In genomic region chr11:132457445-132457844, GRCh38 we compare ENCODE assay signal across 16 cellular contexts.
DNase-seq lines count a peak whose midpoint lies in the region; ATAC-seq and TF ChIP-seq lines count a peak whose summit lies in the region.
"Had no signal": no experiment of that assay in that cellular context is flagged by ENCODE, and none has a peak within 500 bp of the region (broad histone marks: within the 10 kb centered on the region; RNA-seq: fewer than 3 reads in every experiment).

No MANE protein-coding gene starts in this region.

- CTCF ChIA-PET in IMR-90 (lab: Yijun Ruan, JAX) = no interaction called here

- intact Hi-C loops in IMR-90 (cut with micrococcal nuclease) = no loop called here

- H3K23ac ChIP-seq in IMR-90 (ENCODE audit: low read depth, low read length) = no peak overlapping the region

- H3K4me3 ChIP-seq in IMR-90 (ENCODE audit: insufficient read depth, low read depth, low read length) (no peak overlapping the region), neural cell (ENCODE audit: low read length) (peak overlapping the region; percentile 22)
- H3K4me3 ChIP-seq: BLaER1 had no signal

- ATAC-seq in IMR-90 (ENCODE audit: low read depth) (no peak), HG03095 (IDR thresholded peaks at IDR 0.05; ENCODE audit: unreplicated experiment) (no peak), HG03342 (IDR thresholded peaks at IDR 0.05; ENCODE audit: unreplicated experiment) (no peak)

- no peak overlapping the region for H2BK15ac ChIP-seq in IMR-90 (ENCODE audit: low read depth, low read length)

- TF ChIP-seq CTCF in IMR-90 (conservative IDR thresholded peaks at IDR 0.05; ENCODE audit: low read depth, low read length) (no peak), neural cell (IDR thresholded peaks at IDR 0.05; ENCODE audit: poor library complexity, severe bottlenecking) (no peak)

- H3K14ac ChIP-seq in IMR-90 (replicated peaks; ENCODE audit: low read depth, low read length) = no peak overlapping the region

- dilution Hi-C loops in IMR-90 (cut with HindIII; ENCODE audit: low sequenced_read_pairs, unreplicated experiment) = no loop called here

- H3F3A ChIP-seq in neural cell (ENCODE audit: insufficient read depth, low read length, poor library complexity, severe bottlenecking) = no peaks in the 10 kb centered on the region

- no peaks in the 10 kb centered on the region for H3K9me1 ChIP-seq in IMR-90 (ENCODE audit: insufficient read depth, low read length)

- H3K36me3 ChIP-seq in IMR-90 (ENCODE audit: control insufficient read depth, insufficient read depth, low read length) (no peaks in the 10 kb centered on the region), neural cell (ENCODE audit: insufficient read depth, low read length) (no peaks in the 10 kb centered on the region)
- H3K36me3 ChIP-seq: BE2C, BLaER1 had no signal

- H4K20me1 ChIP-seq in IMR-90 (ENCODE audit: insufficient read depth, low read length) (no peaks in the 10 kb centered on the region), neural cell (ENCODE audit: insufficient read depth) (no peaks in the 10 kb centered on the region)
- H4K20me1 ChIP-seq: BLaER1 had no signal

- no peak overlapping the region for H3K56ac ChIP-seq in IMR-90 (ENCODE audit: extremely low read depth, insufficient read depth, low read length)

- H2AK9ac ChIP-seq in IMR-90 (replicated peaks; ENCODE audit: low read depth, low read length, poor library complexity) = no peak overlapping the region

- H2AFZ ChIP-seq in IMR-90 (replicated peaks; ENCODE audit: low read length, poor library complexity) (no peak overlapping the region), neural cell (ENCODE audit: low read depth, low read length) (no peak overlapping the region)

- H2BK20ac ChIP-seq in IMR-90 (ENCODE audit: low read depth, low read length) = no peak overlapping the region

- no peak overlapping the region for H3K18ac ChIP-seq in IMR-90 (ENCODE audit: low read depth, low read length)

- WGBS in IMR-90 (ENCODE audit: extremely low coverage in 2 of 2, insufficient read length in 1 of 2), 2 experiments = no CpG with 5 or more reads among the region's 2 CpGs

- no TSS peak for BruUV-seq in IMR-90 (replicated peaks; lab: Mats Ljungman, UMichigan)

- in situ Hi-C loops in IMR-90 (cut with MboI; ENCODE audit: low sequenced_read_pairs) = no loop called here

- no peaks in the 10 kb centered on the region for H3K9me3 ChIP-seq in IMR-90 (ENCODE audit: control insufficient read depth, insufficient read depth, low read length)
- H3K9me3 ChIP-seq in neural cell (ENCODE audit: low read length) = peaks cover 4% of the 10 kb centered on the region
- H3K9me3 ChIP-seq: Caco-2 had no signal

- no peak overlapping the region for H2BK5ac ChIP-seq in IMR-90 (ENCODE audit: low read depth, low read length, poor library complexity, severe bottlenecking)

- DNase-seq in COLO668 (lab: John Stamatoyannopoulos, UW; ENCODE audit: unreplicated experiment) (peak; percentile 23), IMR-90 (no peak)
- DNase-seq: 8988T; ACHN; BE2C; C1 segment of cervical spinal cord; Caco-2; Calu3; CD4-positive, alpha-beta memory T cell; CD4-positive, CD25-positive, alpha-beta regulatory T cell; CD8-positive, alpha-beta memory T cell; GF-D8 had no signal

- POLR2A ChIA-PET in IMR-90 (lab: Charles Lee; ENCODE audit: unreplicated experiment) = no interaction called here

- H3K4me1 ChIP-seq in IMR-90 (ENCODE audit: control insufficient read depth, insufficient read depth, low read length) = no peaks in the 10 kb centered on the region
- H3K4me1 ChIP-seq: BE2C, BLaER1, Caco-2 had no signal

- TF ChIP-seq POLR2A in IMR-90 (IDR thresholded peaks at IDR 0.05; ENCODE audit: low read depth, low read length) = no peak

- H3K27me3 ChIP-seq in IMR-90 (ENCODE audit: control insufficient read depth, insufficient read depth, low read length) (no peaks in the 10 kb centered on the region), neural cell (ENCODE audit: insufficient read depth, low read depth, low read length) (no peaks in the 10 kb centered on the region)
- H3K27me3 ChIP-seq: BE2C, BLaER1 had no signal

- no peak overlapping the region for H2AK5ac ChIP-seq in IMR-90 (ENCODE audit: low read depth, low read length)

- H3K9ac ChIP-seq in IMR-90 (ENCODE audit: low read depth, low read length) = no peak overlapping the region
- H3K9ac ChIP-seq in neural cell (ENCODE audit: low read length) = no peak overlapping the region
- H3K9ac ChIP-seq: BLaER1 had no signal

- no peak overlapping the region for H3K4ac ChIP-seq in IMR-90 (ENCODE audit: low read depth, low read length)

- H3K79me2 ChIP-seq in neural cell (replicated peaks; ENCODE audit: insufficient read depth, low read length) = no peaks in the 10 kb centered on the region

- H3K4me2 ChIP-seq in IMR-90 (ENCODE audit: low read depth, low read length) = no peak overlapping the region
- H3K4me2 ChIP-seq in neural cell (ENCODE audit: low read length) = no peak overlapping the region
- H3K4me2 ChIP-seq: BLaER1 had no signal

- no peaks in the 10 kb centered on the region for H3K9me2 ChIP-seq in neural cell (ENCODE audit: insufficient read depth, low read length)

- H3K27ac ChIP-seq in IMR-90 (ENCODE audit: insufficient read depth, low read length) = no peak overlapping the region
- peak overlapping the region; percentile 55 for H3K27ac ChIP-seq in neural cell (ENCODE audit: low read length)
- H3K27ac ChIP-seq: BLaER1 had no signal

- H4K8ac ChIP-seq in IMR-90 (ENCODE audit: low read depth in 2 of 2, low read length in 2 of 2) = no peak overlapping the region

- H2BK120ac ChIP-seq in IMR-90 (ENCODE audit: low read depth, low read length) = no peak overlapping the region

- no peak for TF ChIP-seq RAD21 in IMR-90 (IDR thresholded peaks at IDR 0.05; ENCODE audit: low read length)
- no peak for TF ChIP-seq RAD21 in neural cell (conservative IDR thresholded peaks at IDR 0.05)

- H4K91ac ChIP-seq in IMR-90 (ENCODE audit: insufficient read depth, low read depth, low read length) = no peak overlapping the region

- no peak overlapping the region for H4K5ac ChIP-seq in IMR-90 (ENCODE audit: low read depth, low read length)

- no peak for TF ChIP-seq EP300 in neural cell (conservative IDR thresholded peaks at IDR 0.05; ENCODE audit: poor library complexity, severe bottlenecking)

- no peaks in the 10 kb centered on the region for H3K79me1 ChIP-seq in IMR-90 (ENCODE audit: low read depth in 1 of 2, low read length in 2 of 2)

TF ChIP-seq in IMR-90, 13 proteins besides CTCF, POLR2A, EP300 and RAD21:
- TF ChIP-seq BHLHE40 (IDR thresholded peaks at IDR 0.05; ENCODE audit: low read depth, low read length) (no peak), MAFK (IDR thresholded peaks at IDR 0.05; ENCODE audit: low read depth, low read length) (0 out of 2 replicates have a peak, but pooled peaks have one; percentile 18)

TF ChIP-seq in neural cell, 6 proteins besides CTCF, POLR2A, EP300 and RAD21:
- TF ChIP-seq SMC3 (conservative IDR thresholded peaks at IDR 0.05; ENCODE audit: poor library complexity) (no peak), TAF1 (IDR thresholded peaks at IDR 0.05; ENCODE audit: low read depth) (no peak), REST (IDR thresholded peaks at IDR 0.05; ENCODE audit: borderline replicate concordance) (no peak), EZH2 (IDR thresholded peaks at IDR 0.05; ENCODE audit: borderline replicate concordance, insufficient read depth, low read length, poor library complexity, severe bottlenecking) (no peak), MXI1 (conservative IDR thresholded peaks at IDR 0.05; ENCODE audit: poor library complexity, severe bottlenecking) (no peak), POLR2AphosphoS5 (IDR thresholded peaks at IDR 0.05) (no peak)
